8 cellular contexts compared by ENCODE assay signal in genomic region chr14:73758392-73759182, GRCh38. TPM values are rescaled to one million over a fixed set of nuclear protein-coding genes. Genes with fewer than 3 reads are reported as not detected.
DNase-seq lines count a peak whose midpoint lies in the region.

No MANE protein-coding gene starts in this region.

- H3K9me3 ChIP-seq in BLaER1 (no peaks in the 10 kb centered on the region), duodenal mucosa (ENCODE audit: control insufficient read depth in 1 of 2, low read length in 2 of 2) (no peaks in the 10 kb centered on the region), mesenchymal stem cell (ENCODE audit: control insufficient read depth, low read length) (no peaks in the 10 kb centered on the region)

- H2BK15ac ChIP-seq in mesenchymal stem cell (ENCODE audit: low read depth, poor library complexity, severe bottlenecking) = peak overlapping the region; percentile 54

- intact Hi-C loops in activated CD4-positive, alpha-beta memory T cell treated with anti-CD3 and anti-CD28 coated beads for 36 hours (cut with micrococcal nuclease) = loop anchor here (1.0 to 10.0 kb wide), 2 partner anchors 30 to 326 kb away; partner anchors contain the start of genes ALDH6A1 and LIN52

- 3% methylated on average over 34 of the region's 49 CpGs for WGBS in mesenchymal stem cell

- H2BK12ac ChIP-seq in mesenchymal stem cell (ENCODE audit: low read length in 2 of 2) = peak overlapping the region; percentile 73 to 81

- peak overlapping the region; percentile 83 for H2BK120ac ChIP-seq in mesenchymal stem cell (ENCODE audit: low read depth, low read length)

- H2AK5ac ChIP-seq in mesenchymal stem cell (ENCODE audit: low read length, severe bottlenecking) = peak overlapping the region; percentile 49

- peak overlapping the region; percentile 87 for H3K4me3 Mint-ChIP-seq in activated CD4-positive, alpha-beta memory T cell treated with anti-CD3 and anti-CD28 coated beads for 36 hours

- H3K79me1 ChIP-seq in mesenchymal stem cell (replicated peaks; ENCODE audit: low read length, poor library complexity, severe bottlenecking) = no peaks in the 10 kb centered on the region

- H3K27ac ChIP-seq in BLaER1 (peak overlapping the region; percentile 98), duodenal mucosa (ENCODE audit: low read depth, low read length) (peak overlapping the region; percentile 78), mesenchymal stem cell (ENCODE audit: low read length, poor library complexity, severe bottlenecking) (peak overlapping the region; percentile 89)

- H2BK5ac ChIP-seq in mesenchymal stem cell (ENCODE audit: low read depth, low read length, poor library complexity, severe bottlenecking) = peak overlapping the region; percentile 67

- no peaks in the 10 kb centered on the region for H3K9me3 Mint-ChIP-seq in activated CD4-positive, alpha-beta memory T cell treated with anti-CD3 and anti-CD28 coated beads for 36 hours

- no peaks in the 10 kb centered on the region for H3K36me3 ChIP-seq in BLaER1
- H3K36me3 ChIP-seq in duodenal mucosa (ENCODE audit: control insufficient read depth in 1 of 2, insufficient read depth in 2 of 2, low read length in 2 of 2) = no peaks in the 10 kb centered on the region
- peaks cover 0 to 4% of the 10 kb centered on the region in 2 experiments for H3K36me3 ChIP-seq in mesenchymal stem cell (ENCODE audit: control insufficient read depth in 1 of 2, insufficient read depth in 2 of 2, low read depth in 1 of 2, low read length in 2 of 2)

- H4K20me1 ChIP-seq in BLaER1 = peaks cover 94% of the 10 kb centered on the region

- H3K4me1 ChIP-seq in BLaER1 (peaks cover 88% of the 10 kb centered on the region), duodenal mucosa (ENCODE audit: control insufficient read depth in 1 of 2, insufficient read depth in 2 of 2, low read length in 2 of 2) (peaks cover 80 to 86% of the 10 kb centered on the region in 2 donors), mesenchymal stem cell (ENCODE audit: control insufficient read depth, insufficient read depth, low read depth, low read length) (peaks cover 62% of the 10 kb centered on the region)

- peak overlapping the region in 1 of 2 experiments; percentile 92 for H3K14ac ChIP-seq in mesenchymal stem cell (ENCODE audit: low read length in 2 of 2)

- DNase-seq in HCEC 1CT (peak; percentile 49), NCI-H82 (lab: John Stamatoyannopoulos, UW) (peak; percentile 90), mesenchymal stem cell (peak; percentile 75), amniotic stem cell (lab: John Stamatoyannopoulos, UW) (no peak)
- DNase-seq in activated CD4-positive, alpha-beta memory T cell treated with anti-CD3 and anti-CD28 coated beads for 36 hours = peak; percentile 87
- DNase-seq in stimulated activated CD8-positive, alpha-beta memory T cell treated with anti-CD3 and anti-CD28 coated beads, Interleukin-4, amount 100 ng/mL, for 24 hours (ENCODE audit: low read depth) = peak; percentile 63

- no peak overlapping the region for H2AFZ ChIP-seq in mesenchymal stem cell (ENCODE audit: low read depth, low read length)

- H3K4me2 ChIP-seq in BLaER1 (peak overlapping the region; percentile 99), mesenchymal stem cell (ENCODE audit: low read length, poor library complexity, severe bottlenecking) (peak overlapping the region; percentile 89)

- H3K4me3 ChIP-seq in BLaER1 (peak overlapping the region; percentile 89), duodenal mucosa (ENCODE audit: low read depth in 1 of 2, low read length in 2 of 2) (peak overlapping the region; percentile 81 to 84), mesenchymal stem cell (ENCODE audit: insufficient read depth in 1 of 2, low read depth in 1 of 2, low read length in 2 of 2) (peak overlapping the region; percentile 84 to 87)

- H4K91ac ChIP-seq in mesenchymal stem cell (ENCODE audit: low read length) = peak overlapping the region; percentile 70

- H3K4ac ChIP-seq in mesenchymal stem cell (ENCODE audit: low read depth in 1 of 2, low read length in 2 of 2) = peak overlapping the region; percentile 62 to 79

- POLR2A ChIA-PET in activated CD4-positive, alpha-beta memory T cell treated with anti-CD3 and anti-CD28 coated beads for 36 hours (lab: Charles Lee) = interaction anchor here (0.7 to 11.0 kb wide), 15 partner anchors 9 to 191 kb away, joined by 3 to 211 read pairs (median 7); partner anchors contain the start of genes COQ6, FAM161B, PNMA1 and PTGR2

- H3K27me3 Mint-ChIP-seq in activated CD4-positive, alpha-beta memory T cell treated with anti-CD3 and anti-CD28 coated beads for 36 hours = no peaks in the 10 kb centered on the region

- peaks cover 22% of the 10 kb centered on the region for H3K36me3 Mint-ChIP-seq in activated CD4-positive, alpha-beta memory T cell treated with anti-CD3 and anti-CD28 coated beads for 36 hours

- peaks cover 77% of the 10 kb centered on the region for H3K4me1 Mint-ChIP-seq in activated CD4-positive, alpha-beta memory T cell treated with anti-CD3 and anti-CD28 coated beads for 36 hours (ENCODE audit: low read depth)

- peak overlapping the region; percentile 68 for H4K8ac ChIP-seq in mesenchymal stem cell (ENCODE audit: low read length)

- peak overlapping the region; percentile 87 to 96 for H3K18ac ChIP-seq in mesenchymal stem cell (ENCODE audit: low read depth in 1 of 2, low read length in 2 of 2)

- H3K9ac ChIP-seq in BLaER1 = peak overlapping the region; percentile 94
- H3K9ac ChIP-seq in duodenal mucosa (ENCODE audit: low read depth in 1 of 2, low read length in 2 of 2) = peak overlapping the region; percentile 82 to 87
- H3K9ac ChIP-seq in mesenchymal stem cell (ENCODE audit: low read length) = peak overlapping the region; percentile 93

- CTCF ChIA-PET in activated CD4-positive, alpha-beta memory T cell treated with anti-CD3 and anti-CD28 coated beads for 36 hours (lab: Charles Lee) = interaction anchor here (0.8 to 4.1 kb wide), 27 partner anchors 9 to 128 kb away, joined by 3 to 56 read pairs (median 5); partner anchors contain the start of genes PTGR2 and ZNF410

- H3K27ac Mint-ChIP-seq in activated CD4-positive, alpha-beta memory T cell treated with anti-CD3 and anti-CD28 coated beads for 36 hours = peak overlapping the region; percentile 95

- peak overlapping the region; percentile 79 to 99 for H3K23ac ChIP-seq in mesenchymal stem cell (ENCODE audit: low read length in 2 of 2)

- no peaks in the 10 kb centered on the region for H3K27me3 ChIP-seq in BLaER1
- no peaks in the 10 kb centered on the region for H3K27me3 ChIP-seq in duodenal mucosa (ENCODE audit: control insufficient read depth in 1 of 2, insufficient read depth in 2 of 2, low read length in 2 of 2)
- no peaks in the 10 kb centered on the region for H3K27me3 ChIP-seq in mesenchymal stem cell (ENCODE audit: control insufficient read depth in 1 of 2, insufficient read depth in 1 of 2, low read length in 2 of 2)

RNA-seq across cellular contexts. Expression of gene PNMA1, which starts 44.4 kb away (rescaled TPM):
- total RNA-seq in activated CD4-positive, alpha-beta memory T cell treated with anti-CD3 and anti-CD28 coated beads for 36 hours = 10 to 100 TPM; 28.2 to 28.3 TPM
- 53.1 TPM for polyA plus RNA-seq in mesenchymal stem cell (2013, experiment 1 of 2)
- 53.5 TPM for polyA plus RNA-seq in mesenchymal stem cell (2013, experiment 2 of 2)
